In genomic region chr6:43769526-43770416, GRCh38 we compare ENCODE assay signal across 8 cellular contexts. TPM values are rescaled to one million over a fixed set of nuclear protein-coding genes. Genes with fewer than 3 reads are reported as not detected.
DNase-seq lines count a peak whose midpoint lies in the region; ATAC-seq, FAIRE-seq and TF ChIP-seq lines count a peak whose summit lies in the region.

Gene VEGFA, plus strand, starts transcription at chr6:43770211.

- POLR2A ChIA-PET in H1 (lab: Charles Lee; ENCODE audit: partially characterized antibody) = interaction anchor here (0.6 to 4.2 kb wide), 53 partner anchors 8 to 1624 kb away, joined by 3 to 38 read pairs (median 4); partner anchors contain the start of genes GTPBP2, MAD2L1BP and RSPH9

- H3K23me2 ChIP-seq in H1 (ENCODE audit: low read depth, low read length) = peaks cover 9% of the 10 kb centered on the region

- peak within 1 kb of the TSS; percentile 66; the same call in 1 of the 2 replicates for H2BK5ac ChIP-seq in H1 (ENCODE audit: low read depth, low read length)

- peak in 2 of 3 experiments; percentile 89 to 96; a peak in 3 of 4 replicates for TF ChIP-seq CTCF in H1 (IDR thresholded peaks at IDR 0.05; ENCODE audit: control extremely low read depth in 1 of 3, insufficient read depth in 1 of 3, low read depth in 1 of 3, low read length in 3 of 3)

- peak; percentile 36 for ATAC-seq in GM19467 (IDR thresholded peaks at IDR 0.05; ENCODE audit: unreplicated experiment)

- H3K79me2 ChIP-seq in H1 (ENCODE audit: control insufficient read depth in 1 of 2, insufficient read depth in 2 of 2, low read length in 2 of 2) = peaks cover 0 to 41% of the 10 kb centered on the region in 2 experiments; a peak in 2 of 4 replicates

- no peak within 1 kb of the TSS for H3K14ac ChIP-seq in H1 (ENCODE audit: insufficient read length)

- H3K4me1 ChIP-seq in H1 (replicated peaks in 1 of 4; ENCODE audit: control insufficient read depth in 3 of 4, insufficient read depth in 4 of 4, low read length in 3 of 4) = peaks cover 3 to 31% (median 18%) of the 10 kb centered on the region in 4 experiments

- FAIRE-seq in H1 (lab: Jason Lieb, UNC) = no peak

- 0 out of 2 replicates have a peak within 1 kb of the TSS, but pooled peaks have one; percentile 50 for H2BK12ac ChIP-seq in H1 (ENCODE audit: low read depth, low read length)

- TF ChIP-seq POLR2A in H1 (IDR thresholded peaks at IDR 0.05; ENCODE audit: control extremely low read depth in 1 of 2, low read depth in 2 of 2, low read length in 2 of 2) = no peak

- CTCF ChIA-PET in H1 (lab: Charles Lee; ENCODE audit: partially characterized antibody) = interaction anchor here (0.5 to 4.6 kb wide), 75 partner anchors 7 to 313 kb away, joined by 3 to 88 read pairs (median 4); partner anchors contain the start of genes MRPS18A and RSPH9

- no peak within 1 kb of the TSS; the same call in 1 of the 2 replicates for H3K27ac ChIP-seq in H1 (ENCODE audit: low read depth, low read length)

- no peak within 1 kb of the TSS for H3K4ac ChIP-seq in H1 (replicated peaks; ENCODE audit: insufficient read length, low read depth, low read length)

- no peak within 1 kb of the TSS for H4K91ac ChIP-seq in H1 (replicated peaks; ENCODE audit: insufficient read length, low read length)

- 1% methylated on average over 32 of the region's 62 CpGs; no CpG with 5 or more reads in 1 of the 2 experiments for WGBS in H1 (ENCODE audit: extremely low coverage in 1 of 2, insufficient coverage in 1 of 2, insufficient read length in 1 of 2, insufficient replicate concordance in 2 of 2, low coverage in 1 of 2, low lambda C conversion rate in 2 of 2, missing lambda C conversion rate in 1 of 2), 2 experiments

- H3K4me2 ChIP-seq in H1 (ENCODE audit: insufficient read depth in 1 of 2, low read depth in 2 of 2, low read length in 2 of 2) = peak within 1 kb of the TSS; percentile 88 to 90

- H4K20me1 ChIP-seq in H1 (replicated peaks in 1 of 2; ENCODE audit: control insufficient read depth in 1 of 2, insufficient read depth in 2 of 2, low read length in 2 of 2) = peaks cover 0 to 5% of the 10 kb centered on the region in 2 experiments

- TF ChIP-seq RAD21 in H1 (IDR thresholded peaks at IDR 0.05 in 1 of 2, conservative IDR thresholded peaks at IDR 0.05 in 1 of 2; ENCODE audit: low read depth in 2 of 2, low read length in 2 of 2) = peak; percentile 92 to 93

- peak within 1 kb of the TSS; percentile 60 for H3K18ac ChIP-seq in H1 (ENCODE audit: extremely low read depth, low read length)

- H2BK120ac ChIP-seq in H1 (replicated peaks; ENCODE audit: low read depth, low read length) = no peak within 1 kb of the TSS

- H3K23ac ChIP-seq in H1 (ENCODE audit: insufficient read length) = no peak within 1 kb of the TSS

- H3K4me3 ChIP-seq in H1 (ENCODE audit: extremely low read depth in 1 of 4, insufficient read depth in 2 of 4, low read depth in 3 of 4, low read length in 4 of 4) = peak within 1 kb of the TSS; percentile 77 to 91 (median 85)

- peaks cover 10% of the 10 kb centered on the region; the same call in 1 of the 2 replicates for H3K79me1 ChIP-seq in H1 (ENCODE audit: low read depth, low read length)

- no peak within 1 kb of the TSS for H3K56ac ChIP-seq in H1 (replicated peaks; ENCODE audit: insufficient read length, low read depth, low read length)

- no peak within 1 kb of the TSS for H2AK5ac ChIP-seq in H1 (ENCODE audit: low read depth, low read length)

- no peak within 1 kb of the TSS for H2AFZ ChIP-seq in H1 (ENCODE audit: low read length)

- DNase-seq in COLO668 (lab: John Stamatoyannopoulos, UW; ENCODE audit: unreplicated experiment) (peak; percentile 79), HT-29 (ENCODE audit: low spot score) (peak; percentile 90), NOMO-1 (lab: John Stamatoyannopoulos, UW; ENCODE audit: unreplicated experiment in 2 of 2) (peak; percentile 79 to 89), H1 (ENCODE audit: low read depth in 1 of 2, low spot score in 2 of 2) (peak in 1 of 2 experiments; percentile 97), mesenteric fat pad (ENCODE audit: low spot score) (peak; percentile 96)
- DNase-seq in activated CD8-positive, alpha-beta memory T cell treated with anti-CD3 and anti-CD28 coated beads for 48 hours (ENCODE audit: low read depth in 2 of 3, low spot score in 2 of 3) = peak; percentile 62 to 93 (median 88)
- DNase-seq in stimulated activated CD8-positive, alpha-beta memory T cell treated with anti-CD3 and anti-CD28 coated beads, Interleukin-15, amount 100 ng/mL, for 4 hours (ENCODE audit: low read depth in 2 of 2) = peak; percentile 63 to 79

- H4K8ac ChIP-seq in H1 (ENCODE audit: extremely low read depth, insufficient read depth, low read length) = peak within 1 kb of the TSS; percentile 62

- H3K9me3 ChIP-seq in H1 (ENCODE audit: insufficient read depth in 2 of 2, low read depth in 1 of 2, low read length in 1 of 2) = no peaks in the 10 kb centered on the region

- peak within 1 kb of the TSS; percentile 90; the same call in 1 of the 2 replicates for H2BK20ac ChIP-seq in H1 (ENCODE audit: low read length)

- no peak for TF ChIP-seq EP300 in H1 (IDR thresholded peaks at IDR 0.05; ENCODE audit: borderline replicate concordance in 1 of 2, low read depth in 2 of 2, low read length in 2 of 2)

- no peaks in the 10 kb centered on the region for H3K36me3 ChIP-seq in H1 (ENCODE audit: control insufficient read depth in 2 of 4, insufficient read depth in 4 of 4, low read length in 3 of 4)

- H3K27me3 ChIP-seq in H1 (replicated peaks in 1 of 4; ENCODE audit: control insufficient read depth in 3 of 4, extremely low read depth in 1 of 4, insufficient read depth in 3 of 4, low read length in 3 of 4) = peaks cover 0 to 7% (median 0%) of the 10 kb centered on the region in 4 experiments; a peak in 1 of 7 replicates

- H3K9ac ChIP-seq in H1 (replicated peaks in 1 of 4; ENCODE audit: extremely low read depth in 1 of 4, low read depth in 3 of 4, low read length in 3 of 4) = peak within 1 kb of the TSS; percentile 47 to 92 (median 79)

- H2BK15ac ChIP-seq in H1 (ENCODE audit: low read length) = 0 out of 2 replicates have a peak within 1 kb of the TSS, but pooled peaks have one; percentile 72

- H4K5ac ChIP-seq in H1 (ENCODE audit: insufficient read length, low read depth, low read length) = peak within 1 kb of the TSS; percentile 73

TF ChIP-seq in H1, 55 proteins besides CTCF, POLR2A, EP300 and RAD21 (continues in another document):
- TF ChIP-seq GABPA (IDR thresholded peaks at IDR 0.05; ENCODE audit: borderline replicate concordance, insufficient read depth, low read length) = no peak
- peak; percentile 49 for TF ChIP-seq ASH2L (IDR thresholded peaks at IDR 0.05; ENCODE audit: low read length)
- TF ChIP-seq USF2 (IDR thresholded peaks at IDR 0.05; ENCODE audit: low read length) = no peak
- TF ChIP-seq POLR2AphosphoS5 (IDR thresholded peaks at IDR 0.05; ENCODE audit: low read depth, low read length) = peak; percentile 10; the same call in 1 of the 2 replicates
- no peak for TF ChIP-seq TCF12 (IDR thresholded peaks at IDR 0.05; ENCODE audit: low read depth, low read length)
- no peak for TF ChIP-seq POU5F1 (IDR thresholded peaks at IDR 0.05; ENCODE audit: low read depth, low read length)
- TF ChIP-seq RBBP5 (IDR thresholded peaks at IDR 0.05; ENCODE audit: borderline replicate concordance, low read depth, low read length) = peak; percentile 39
- TF ChIP-seq TAF7 (optimal IDR thresholded peaks at IDR 0.05; ENCODE audit: borderline replicate concordance, low read depth, low read length) = peak; percentile 62
- TF ChIP-seq PHF8 (conservative IDR thresholded peaks at IDR 0.05; ENCODE audit: low read depth, low read length) = no peak; the same call in none of the 2 replicates
- no peak for TF ChIP-seq RFX5 (IDR thresholded peaks at IDR 0.05; ENCODE audit: borderline replicate concordance, low read depth, low read length)
- peak; percentile 88 for TF ChIP-seq CTBP2 (IDR thresholded peaks at IDR 0.05; ENCODE audit: borderline replicate concordance, insufficient read depth, insufficient read length, low read length)
- TF ChIP-seq SP1 (IDR thresholded peaks at IDR 0.05; ENCODE audit: low read depth, low read length) = peak; percentile 62; the same call in 1 of the 2 replicates
- 0 out of 2 replicates have a peak, but pooled peaks have one; percentile 7 for TF ChIP-seq YY1 (IDR thresholded peaks at IDR 0.05; ENCODE audit: low read depth, low read length)
- TF ChIP-seq SP2 (IDR thresholded peaks at IDR 0.05; ENCODE audit: low read length) = no peak
- TF ChIP-seq MAFK (IDR thresholded peaks at IDR 0.05; ENCODE audit: low read depth, low read length) = no peak
- no peak for TF ChIP-seq CREB1 (IDR thresholded peaks at IDR 0.05)
- peak; percentile 84 for TF ChIP-seq TBP (IDR thresholded peaks at IDR 0.05; ENCODE audit: low read depth, low read length)
- TF ChIP-seq BRCA1 (IDR thresholded peaks at IDR 0.05; ENCODE audit: low read depth, low read length) = no peak
- 0 out of 2 replicates have a peak, but pooled peaks have one; percentile 1 for TF ChIP-seq TEAD4 (IDR thresholded peaks at IDR 0.05; ENCODE audit: low read depth, low read length)
- TF ChIP-seq MAX (IDR thresholded peaks at IDR 0.05) = peak; percentile 68

RNA-seq across cellular contexts. Expression of gene VEGFA, which starts in this region (rescaled TPM):
- 154 and 170 TPM in 2 replicates for total RNA-seq in HT-29 (2014; rRNA removed; shearing (Covaris generic))
- 40.7 and 42.2 TPM in 2 replicates for total RNA-seq in H1 (2021; fragmentation: NEBNext Ultra II Directional; extraction: Animal tissue kit (Norgen Biotek cat#: 25700))
- polyA plus RNA-seq in H1 (2011; rRNA removed) = 58.5 and 78.3 TPM in 2 replicates
- 91.7 TPM for polyA plus RNA-seq in H1 (2011; cell fraction: cytosol; rRNA removed)
- 197 TPM for polyA plus RNA-seq in H1 (2011; cell fraction: nucleus; rRNA removed)
- polyA plus RNA-seq in H1 (2012, experiment 1 of 2) = 39.9 to 45.4 TPM (median 43.0 TPM) in 4 replicates
- polyA plus RNA-seq in H1 (2012, experiment 2 of 2) = 28.1 TPM
- polyA plus RNA-seq in H1 (2013, experiment 1 of 2) = 33.6 TPM
- polyA plus RNA-seq in H1 (2013, experiment 2 of 2) = 37.0 TPM
- 167 and 198 TPM in 2 replicates for polyA minus RNA-seq in H1 (2011; rRNA and poly(A)+ RNA removed)
- polyA minus RNA-seq in H1 (2011; cell fraction: cytosol; rRNA and poly(A)+ RNA removed) = 42.9 TPM
- polyA minus RNA-seq in H1 (2011; cell fraction: nucleus; rRNA and poly(A)+ RNA removed) = 91.6 TPM
- total RNA-seq in mesenteric fat pad = 498 TPM
